ENCODE assay signal across 20 cellular contexts in the genomic region with DNA sequence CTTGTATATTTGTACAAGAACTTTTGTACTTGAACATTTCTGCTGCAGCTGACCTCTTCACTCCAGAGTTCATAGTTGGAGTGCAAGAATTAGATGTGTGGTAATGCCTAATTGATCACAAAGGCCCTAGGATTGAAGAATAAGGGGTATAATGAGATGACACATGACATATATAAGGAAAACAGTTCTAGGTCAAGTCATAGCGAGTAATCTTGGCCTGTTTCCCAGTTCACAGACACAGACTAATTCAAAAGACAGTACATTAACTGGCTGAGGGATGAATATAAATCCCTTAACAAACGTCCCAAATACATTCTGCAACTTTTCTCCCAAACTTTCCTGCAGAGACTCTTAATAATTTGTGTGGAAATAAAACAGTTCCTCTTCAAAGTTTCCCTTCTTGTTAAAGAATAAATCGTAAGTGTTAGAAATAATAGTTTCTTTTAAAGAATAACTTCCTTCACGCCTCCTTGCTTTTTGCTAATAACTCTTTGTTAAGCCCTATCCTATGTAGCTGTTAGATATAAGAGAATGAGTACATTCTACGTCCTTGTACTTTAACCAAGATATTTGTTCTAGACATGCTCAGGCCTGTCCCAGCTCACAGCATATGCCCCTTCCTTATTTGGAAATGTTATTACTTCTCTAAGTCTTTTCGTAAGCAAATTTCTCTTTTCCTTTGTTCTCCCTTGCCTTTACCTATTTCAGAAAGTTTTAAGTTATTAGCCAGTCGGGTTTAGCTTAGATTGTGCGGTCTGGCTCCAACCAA.
DNase-seq lines count a peak whose midpoint lies in the region; ATAC-seq, FAIRE-seq and TF ChIP-seq lines count a peak whose summit lies in the region.
"Had no signal": no experiment of that assay in that cellular context is flagged by ENCODE, and none has a peak within 500 bp of the region (broad histone marks: within the 10 kb centered on the region; RNA-seq: fewer than 3 reads in every experiment).

No MANE protein-coding gene starts in this region.

- no peak overlapping the region for H3K9ac ChIP-seq in PC-3 (ENCODE audit: low read length)

- intact Hi-C loops in PC-3 (cut with micrococcal nuclease): no loop called here
- intact Hi-C loops in lower leg skin (cut with DNase I; ENCODE audit: low total_unique reads): no loop called here

- H3K27ac Mint-ChIP-seq in mesothelial cell of epicardium: peak overlapping the region; percentile 14

- no peak for TF ChIP-seq POLR2A in lower leg skin (IDR thresholded peaks at IDR 0.05)

- CTCF ChIA-PET in PC-3 (lab: Charles Lee): no interaction called here

- no TSS peak for BruUV-seq in PC-3 (replicated peaks; lab: Mats Ljungman, UMichigan)

- no peak for FAIRE-seq in bronchial epithelial cell (lab: Jason Lieb, UNC)
- FAIRE-seq: GM12892, K562, RCC 7860 had no signal

- H3K27me3 Mint-ChIP-seq in mesothelial cell of epicardium (ENCODE audit: low read depth): no peaks in the 10 kb centered on the region
- H3K27me3 Mint-ChIP-seq: CD8-positive, alpha-beta memory T cell had no signal

- ATAC-seq in PC-3: peak; percentile 67
- ATAC-seq in HG02885 (IDR thresholded peaks at IDR 0.05; ENCODE audit: poor library complexity, unreplicated experiment): no peak
- no peak for ATAC-seq in HG02798 (IDR thresholded peaks at IDR 0.05; ENCODE audit: poor library complexity, unreplicated experiment)
- ATAC-seq: K562 had no signal

- no peak overlapping the region for H3K27ac ChIP-seq in PC-3 (ENCODE audit: low read length)
- H3K27ac ChIP-seq: SK-N-MC had no signal

- H3K79me2 ChIP-seq in PC-3 (ENCODE audit: low read length): no peaks in the 10 kb centered on the region

- H3K9me3 Mint-ChIP-seq in mesothelial cell of epicardium: peaks cover 20% of the 10 kb centered on the region

- H3K4me1 ChIP-seq in PC-3 (ENCODE audit: insufficient read depth, low read length): no peaks in the 10 kb centered on the region

- no peaks in the 10 kb centered on the region for H3K9me3 ChIP-seq in PC-3 (ENCODE audit: low read length)

- H3K9me2 ChIP-seq in PC-3 (replicated peaks; ENCODE audit: low read length): no peaks in the 10 kb centered on the region; the same call in 1 of the 2 replicates

- H3K4me3 Mint-ChIP-seq in mesothelial cell of epicardium: no peak overlapping the region
- H3K4me3 Mint-ChIP-seq: CD8-positive, alpha-beta memory T cell; H9 had no signal

- TF ChIP-seq CTCF in PC-3 (conservative IDR thresholded peaks at IDR 0.05; ENCODE audit: low read depth, low read length): no peak
- TF ChIP-seq CTCF in bronchial epithelial cell (IDR thresholded peaks at IDR 0.05; ENCODE audit: insufficient read depth, low read length, severe bottlenecking): no peak
- TF ChIP-seq CTCF in mesothelial cell of epicardium (IDR thresholded peaks at IDR 0.05; ENCODE audit: unreplicated experiment): no peak
- no peak for TF ChIP-seq CTCF in lower leg skin (IDR thresholded peaks at IDR 0.05)

- H3K27me3 ChIP-seq in PC-3 (ENCODE audit: low read length): no peaks in the 10 kb centered on the region
- no peaks in the 10 kb centered on the region for H3K27me3 ChIP-seq in bronchial epithelial cell (ENCODE audit: control insufficient read depth, insufficient read depth, low read length)

- POLR2A ChIA-PET in PC-3 (lab: Charles Lee; ENCODE audit: unreplicated experiment): no interaction called here

- no peak overlapping the region for H3K4me2 ChIP-seq in PC-3 (ENCODE audit: low read length)

- H3F3A ChIP-seq in PC-3 (ENCODE audit: low read length, unreplicated experiment): no peaks in the 10 kb centered on the region

- H3K4me3 ChIP-seq in PC-3 (ENCODE audit: low read length): no peak overlapping the region
- no peak overlapping the region for H3K4me3 ChIP-seq in bronchial epithelial cell (ENCODE audit: low read depth, low read length)
- no peak overlapping the region for H3K4me3 ChIP-seq in lower leg skin (ENCODE audit: low read depth, poor library complexity, severe bottlenecking)
- H3K4me3 ChIP-seq: K562, SK-N-MC had no signal

- no peaks in the 10 kb centered on the region for H3K36me3 Mint-ChIP-seq in mesothelial cell of epicardium
- H3K36me3 Mint-ChIP-seq: CD8-positive, alpha-beta memory T cell had no signal

- peaks cover 4% of the 10 kb centered on the region for H3K4me1 Mint-ChIP-seq in mesothelial cell of epicardium
- H3K4me1 Mint-ChIP-seq: CD8-positive, alpha-beta memory T cell; H9 had no signal

- H3K36me3 ChIP-seq in PC-3 (ENCODE audit: low read depth, low read length): no peaks in the 10 kb centered on the region
- H3K36me3 ChIP-seq in bronchial epithelial cell (ENCODE audit: control insufficient read depth, insufficient read depth, low read length): no peaks in the 10 kb centered on the region

- no peak overlapping the region for H2AFZ ChIP-seq in PC-3 (ENCODE audit: low read length)

- no peaks in the 10 kb centered on the region for H4K20me1 ChIP-seq in PC-3 (ENCODE audit: low read length)

- 59 to 64% methylated on average over 8 of the region's 8 CpGs for WGBS in lower leg skin, 2 donors

- DNase-seq in HT1080 (ENCODE audit: low read depth): peak; percentile 77
- peak; percentile 61 for DNase-seq in PC-3
- DNase-seq in bronchial epithelial cell (ENCODE audit: low read depth): peak; percentile 52
- no peak for DNase-seq in mesothelial cell of epicardium (ENCODE audit: low spot score in 2 of 2, unreplicated experiment in 2 of 2)
- no peak for DNase-seq in lower leg skin (ENCODE audit: low spot score in 2 of 2)
- DNase-seq: ACHN; C1 segment of cervical spinal cord; CD8-positive, alpha-beta memory T cell; DMS53; H9; NCI-H1436; NCI-H2029; NCI-H2171 treated with DMSO at 0.1 percent for 48 hours; SHP77 had no signal

Comparison
In these comparisons a context has a peak if more than half of its experiments do, and no peak if none do; other contexts are left out.
1. DNase-seq: peak in HT1080 (single experiment), PC-3 (single experiment) and bronchial epithelial cell (single experiment); none in mesothelial cell of epicardium (0 of 2) and lower leg skin (0 of 2).